Comparison of ENCODE assay signal across 11 cellular contexts in the genomic region with DNA sequence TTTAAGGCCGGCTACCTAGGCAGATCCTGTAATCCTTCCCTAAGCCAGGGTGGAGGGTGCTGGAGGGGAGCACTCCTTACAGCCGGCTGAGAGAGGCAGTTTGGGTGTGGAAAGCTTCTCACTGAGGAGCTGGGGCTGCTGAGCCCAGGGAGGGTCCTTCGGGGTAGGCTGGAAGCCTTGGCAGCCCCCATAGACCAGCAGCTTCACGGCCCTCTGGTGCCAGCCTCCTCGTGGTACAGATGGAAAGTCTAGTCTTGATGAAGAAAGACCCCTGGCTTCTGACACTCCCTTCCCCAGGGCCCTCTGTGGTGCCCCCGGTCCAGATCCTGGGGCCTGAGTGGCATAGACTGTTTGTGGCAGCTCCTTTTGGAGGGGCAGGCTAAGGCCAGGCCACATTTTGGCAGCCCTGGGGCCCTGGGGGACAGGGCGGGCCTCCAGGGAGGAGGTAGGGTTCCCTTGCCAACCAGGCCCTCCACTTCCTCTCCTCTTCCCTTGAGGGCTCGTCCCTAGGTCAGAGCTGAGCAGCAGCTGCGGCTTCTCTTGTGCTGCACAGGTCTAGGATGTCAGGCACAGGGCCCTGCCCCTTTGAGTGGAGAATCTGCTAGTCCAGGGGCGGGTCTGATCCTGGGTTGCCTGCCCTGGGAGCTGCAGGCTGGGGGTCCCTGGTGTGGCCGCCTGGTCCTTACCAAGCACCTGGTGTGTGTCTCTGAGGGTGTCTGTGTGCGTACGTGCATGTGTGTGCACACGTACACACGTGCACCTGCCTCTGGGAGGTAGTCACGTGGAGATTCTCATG. TPM values are rescaled to one million over a fixed set of nuclear protein-coding genes. Genes with fewer than 3 reads are reported as not detected.
A peak's percentile ranks its signal among the peaks of the same experiment; 100 is the strongest.
DNase-seq lines count a peak whose midpoint lies in the region; ATAC-seq, FAIRE-seq and TF ChIP-seq lines count a peak whose summit lies in the region.
"Had no signal": no experiment of that assay in that cellular context is flagged by ENCODE, and none has a peak within 500 bp of the region (broad histone marks: within the 10 kb centered on the region; RNA-seq: fewer than 3 reads in every experiment).

No MANE protein-coding gene starts in this region.

- H3K36me3 Mint-ChIP-seq in astrocyte (ENCODE audit: low read depth, unreplicated experiment) (peaks cover 20% of the 10 kb centered on the region), endothelial cell (ENCODE audit: low read depth, unreplicated experiment) (peaks cover 15% of the 10 kb centered on the region)

- 93% methylated on average over 9 of the region's 16 CpGs for WGBS in SK-N-SH (ENCODE audit: low lambda C conversion rate)
- 61 to 84% methylated on average over 16 of the region's 16 CpGs for WGBS in sigmoid colon, 2 donors

- in situ Hi-C loops in HAP-1 (cut with MboI; ENCODE audit: low sequenced_read_pairs) = loop anchor here (5.0 kb wide), 1 partner anchor 77 kb away; the partner anchor contains the start of gene GNAI3

- TF ChIP-seq CTCF in SK-N-SH (IDR thresholded peaks at IDR 0.05) (no peak), astrocyte (IDR thresholded peaks at IDR 0.05; ENCODE audit: insufficient read depth, low read depth, low read length) (no peak), sigmoid colon (IDR thresholded peaks at IDR 0.05) (no peak), endothelial cell (IDR thresholded peaks at IDR 0.05; ENCODE audit: unreplicated experiment) (no peak)

- intact Hi-C loops in sigmoid colon (cut with DNase I) = no loop called here

- peaks cover 55% of the 10 kb centered on the region for H4K20me1 ChIP-seq in SK-N-SH (ENCODE audit: insufficient read depth)
- H4K20me1 ChIP-seq in astrocyte (ENCODE audit: insufficient read depth, low read length) = peaks cover 77% of the 10 kb centered on the region

- peak overlapping the region in 1 of 2 experiments; percentile 71; a peak in 2 of 4 replicates for H3K27ac ChIP-seq in SK-N-SH (ENCODE audit: low read depth in 2 of 2, low read length in 1 of 2)
- H3K27ac ChIP-seq in astrocyte (ENCODE audit: low read depth, low read length) = no peak overlapping the region
- H3K27ac ChIP-seq in sigmoid colon = peak overlapping the region; percentile 0 to 38 (median 29)
- H3K27ac ChIP-seq: body of pancreas had no signal

- H3K27ac Mint-ChIP-seq in astrocyte (ENCODE audit: unreplicated experiment) = no peak overlapping the region
- no peak overlapping the region for H3K27ac Mint-ChIP-seq in endothelial cell (ENCODE audit: unreplicated experiment)

- CTCF ChIA-PET in SK-N-SH (lab: Yijun Ruan, JAX) = interaction anchor here (1.0 to 11.9 kb wide), 7 partner anchors 16 to 149 kb away, joined by 3 to 114 read pairs (median 4); no protein-coding TSS in a partner anchor

- H3K4me1 Mint-ChIP-seq in astrocyte (ENCODE audit: low read depth, unreplicated experiment) (peaks cover 29% of the 10 kb centered on the region), endothelial cell (ENCODE audit: unreplicated experiment) (peaks cover 25% of the 10 kb centered on the region)

- TF ChIP-seq POLR2A in sigmoid colon (IDR thresholded peaks at IDR 0.05) = no peak

- H3K79me2 ChIP-seq in SK-N-SH (ENCODE audit: insufficient read depth) (peaks cover 54% of the 10 kb centered on the region), astrocyte (ENCODE audit: insufficient read depth, low read length) (peaks cover 73% of the 10 kb centered on the region)

- H3K36me3 ChIP-seq in SK-N-SH (replicated peaks in 1 of 2; ENCODE audit: control insufficient read depth in 1 of 2, insufficient read depth in 2 of 2, low read length in 1 of 2) = peaks cover 0 to 31% of the 10 kb centered on the region in 2 experiments
- H3K36me3 ChIP-seq in astrocyte (ENCODE audit: insufficient read depth, low read length) = peaks cover 11% of the 10 kb centered on the region
- H3K36me3 ChIP-seq in sigmoid colon = peaks cover 11 to 33% (median 23%) of the 10 kb centered on the region in 4 donors
- H3K36me3 ChIP-seq in HAP-1 (replicated peaks) = peaks cover 23% of the 10 kb centered on the region

- no peak for TF ChIP-seq EP300 in SK-N-SH (IDR thresholded peaks at IDR 0.05; ENCODE audit: borderline replicate concordance in 1 of 2, low read depth in 1 of 2, low read length in 1 of 2)
- no peak for TF ChIP-seq EP300 in sigmoid colon (IDR thresholded peaks at IDR 0.05)

- no peak for FAIRE-seq in astrocyte (lab: Jason Lieb, UNC)

- DNase-seq in SK-N-SH (peak; percentile 39), MV-4-11 (lab: John Stamatoyannopoulos, UW) (peak; percentile 37), astrocyte (ENCODE audit: low read depth) (no peak), sigmoid colon (no peak), endothelial cell (ENCODE audit: low spot score) (no peak), HAP-1 (ENCODE audit: low spot score in 2 of 2) (no peak)
- DNase-seq: body of pancreas had no signal

- no peak for TF ChIP-seq RAD21 in SK-N-SH (IDR thresholded peaks at IDR 0.05; ENCODE audit: low read length)

- no peaks in the 10 kb centered on the region for H3K9me2 ChIP-seq in SK-N-SH

- H3K4me3 ChIP-seq in SK-N-SH (ENCODE audit: low read depth in 2 of 2, low read length in 1 of 2) = no peak overlapping the region; a peak in 1 of 4 replicates
- no peak overlapping the region for H3K4me3 ChIP-seq in astrocyte (ENCODE audit: insufficient read depth, low read depth, low read length)
- H3K4me3 ChIP-seq in sigmoid colon = no peak overlapping the region
- H3K4me3 ChIP-seq in HAP-1 = no peak overlapping the region
- H3K4me3 ChIP-seq: body of pancreas, GM23338 had no signal

- H3K9me3 Mint-ChIP-seq in astrocyte (ENCODE audit: unreplicated experiment) (peaks cover 1% of the 10 kb centered on the region), endothelial cell (ENCODE audit: unreplicated experiment) (no peaks in the 10 kb centered on the region)
- H3K9me3 Mint-ChIP-seq: GM23338 had no signal

- H3K27me3 Mint-ChIP-seq in astrocyte (ENCODE audit: low read depth, unreplicated experiment) (no peaks in the 10 kb centered on the region), endothelial cell (ENCODE audit: unreplicated experiment) (peaks cover 28% of the 10 kb centered on the region)

- H3K4me3 Mint-ChIP-seq in astrocyte (ENCODE audit: unreplicated experiment) = no peak overlapping the region
- H3K4me3 Mint-ChIP-seq in endothelial cell (ENCODE audit: unreplicated experiment) = no peak overlapping the region
- H3K4me3 Mint-ChIP-seq: GM23338 had no signal

- H2AFZ ChIP-seq in SK-N-SH (ENCODE audit: low read depth) = no peak overlapping the region
- H2AFZ ChIP-seq in astrocyte (ENCODE audit: low read depth, low read length) = no peak overlapping the region
- H2AFZ ChIP-seq: GM23338 had no signal

- H3K27me3 ChIP-seq in SK-N-SH (ENCODE audit: insufficient read depth) (no peaks in the 10 kb centered on the region), astrocyte (ENCODE audit: insufficient read depth, low read length) (no peaks in the 10 kb centered on the region), sigmoid colon (no peaks in the 10 kb centered on the region), HAP-1 (ENCODE audit: low read depth) (no peaks in the 10 kb centered on the region)
- H3K27me3 ChIP-seq: body of pancreas had no signal

- H3K4me1 ChIP-seq in SK-N-SH (ENCODE audit: control insufficient read depth in 1 of 2, insufficient read depth in 2 of 2, low read depth in 1 of 2, low read length in 1 of 2) (peaks cover 5 to 39% of the 10 kb centered on the region in 2 experiments; a peak in 2 of 4 replicates), astrocyte (ENCODE audit: insufficient read depth, low read length) (peaks cover 34% of the 10 kb centered on the region), sigmoid colon (peaks cover 0 to 47% (median 37%) of the 10 kb centered on the region in 4 donors), HAP-1 (peaks cover under 1% of the 10 kb centered on the region)

- H3K4me2 ChIP-seq in SK-N-SH = no peak overlapping the region
- H3K4me2 ChIP-seq in astrocyte (ENCODE audit: low read length) = peak overlapping the region; percentile 93
- H3K4me2 ChIP-seq: GM23338 had no signal

- H3K9me3 ChIP-seq in SK-N-SH = no peaks in the 10 kb centered on the region
- no peaks in the 10 kb centered on the region for H3K9me3 ChIP-seq in astrocyte (ENCODE audit: insufficient read depth, low read depth, low read length)
- no peaks in the 10 kb centered on the region for H3K9me3 ChIP-seq in sigmoid colon
- H3K9me3 ChIP-seq in HAP-1 = no peaks in the 10 kb centered on the region
- H3K9me3 ChIP-seq: body of pancreas had no signal

- POLR2A ChIA-PET in SK-N-SH (lab: Yijun Ruan, JAX) = interaction anchor here (1.3 to 2.9 kb wide), 2 partner anchors 14 to 76 kb away, joined by 7 to 16 read pairs; partner anchors contain the start of gene GNAI3

- ATAC-seq in SK-N-SH treated with all-trans-retinoic acid at 6 μM for 48 hours (no peak), GM18909 (IDR thresholded peaks at IDR 0.05; ENCODE audit: poor library complexity, unreplicated experiment) (no peak)
- ATAC-seq: body of pancreas, GM23338 had no signal

- H3F3A ChIP-seq in SK-N-SH (replicated peaks; ENCODE audit: insufficient read depth) = no peaks in the 10 kb centered on the region

- H3K9ac ChIP-seq in SK-N-SH (no peak overlapping the region), astrocyte (ENCODE audit: low read length) (peak overlapping the region; percentile 11)

RNA-seq across cellular contexts. Expression of gene AMPD2, which starts 4.8 kb away (rescaled TPM):
- polyA plus RNA-seq in SK-N-SH (2012; rRNA removed) (59.1 and 63.7 TPM in 2 replicates), sigmoid colon (10 to 100 TPM in 1 of 3 donors, 1 to 10 TPM in 2; 6.5 to 31.3 (median 6.6) TPM)
- 14.5 and 22.9 TPM in 2 replicates for polyA plus RNA-seq in SK-N-SH (2012; cell fraction: cytosol; rRNA removed)
- 359 and 387 TPM in 2 replicates for polyA plus RNA-seq in SK-N-SH (2012; cell fraction: nucleus; rRNA removed)
- total RNA-seq in astrocyte (155 and 156 TPM in 2 replicates), sigmoid colon (10 to 100 TPM; 19.9 to 47.5 (median 29.4) TPM), endothelial cell (ENCODE audit: unreplicated experiment) (92.7 TPM)

RNA-seq across cellular contexts. Expression of gene GNAT2, which starts 5.0 kb away (rescaled TPM):
- polyA plus RNA-seq in SK-N-SH (2012; rRNA removed) = 0.16 TPM in 2 replicates
- polyA plus RNA-seq in SK-N-SH (2012; cell fraction: cytosol; rRNA removed) = 0.14 and 0.18 TPM in 2 replicates
- 0.04 and 0.19 TPM in 2 replicates for polyA plus RNA-seq in SK-N-SH (2012; cell fraction: nucleus; rRNA removed)
- total RNA-seq in astrocyte = not detected in 2 replicates
- not detected for total RNA-seq in sigmoid colon
- polyA plus RNA-seq in sigmoid colon = under 1 TPM in 1 of 3 donors, not detected in 2; 0.10 TPM
- total RNA-seq in endothelial cell (ENCODE audit: unreplicated experiment) = 0.26 TPM
- total RNA-seq: body of pancreas, mononuclear cell had no signal
- polyA plus RNA-seq: GM23338 had no signal

RNA-seq across cellular contexts. Expression of gene GSTM4, which starts 31.5 kb away (rescaled TPM):
- 34.2 and 36.1 TPM in 2 replicates for polyA plus RNA-seq in SK-N-SH (2012; rRNA removed)
- 25.0 and 27.9 TPM in 2 replicates for polyA plus RNA-seq in SK-N-SH (2012; cell fraction: cytosol; rRNA removed)
- polyA plus RNA-seq in SK-N-SH (2012; cell fraction: nucleus; rRNA removed) = 35.2 and 36.6 TPM in 2 replicates
- 4.4 and 4.6 TPM in 2 replicates for total RNA-seq in astrocyte
- total RNA-seq in sigmoid colon = 10 to 100 TPM; 31.4 to 73.1 (median 44.8) TPM
- polyA plus RNA-seq in sigmoid colon = 10 to 100 TPM; 47.0 to 69.4 (median 52.3) TPM
- total RNA-seq in endothelial cell (ENCODE audit: unreplicated experiment) = 7.8 TPM

RNA-seq across cellular contexts. Expression of gene GSTM2, which starts 43.4 kb away (rescaled TPM):
- 70.2 and 97.6 TPM in 2 replicates for polyA plus RNA-seq in SK-N-SH (2012; rRNA removed)
- polyA plus RNA-seq in SK-N-SH (2012; cell fraction: cytosol; rRNA removed) = 23.0 and 24.2 TPM in 2 replicates
- 693 and 732 TPM in 2 replicates for polyA plus RNA-seq in SK-N-SH (2012; cell fraction: nucleus; rRNA removed)
- total RNA-seq in astrocyte = 11.8 and 13.4 TPM in 2 replicates
- 100 to 1,000 TPM in 1 of 4 donors, 10 to 100 TPM in 3; 42.5 to 139 (median 60.5) TPM for total RNA-seq in sigmoid colon
- polyA plus RNA-seq in sigmoid colon = 10 to 100 TPM in 2 of 3 donors, 1 to 10 TPM in 1; 4.9 to 22.3 (median 12.6) TPM
- 20.4 TPM for total RNA-seq in endothelial cell (ENCODE audit: unreplicated experiment)

Comparison
In these comparisons a context has a peak if more than half of its experiments do, and no peak if none do; other contexts are left out.
1. DNase-seq: peak in SK-N-SH (single experiment) and MV-4-11 (single experiment); none in astrocyte (single experiment), sigmoid colon (single experiment), endothelial cell (single experiment) and HAP-1 (0 of 2).